1 cellular context compared by ENCODE assay signal in genomic region chr16:87379312-87379752, GRCh38.
TF ChIP-seq lines count a peak whose summit lies in the region.

No MANE protein-coding gene starts in this region.

TF ChIP-seq in GM12878, 131 proteins besides CTCF, POLR2A, EP300 and RAD21:
- TF ChIP-seq NR2C1 (IDR thresholded peaks at IDR 0.05) (peak; percentile 60), BHLHE40 (IDR thresholded peaks at IDR 0.05; ENCODE audit: borderline replicate concordance in 1 of 2, low read depth in 2 of 2, low read length in 1 of 2) (peak in 1 of 2 experiments; percentile 58; a peak in 2 of 4 replicates)
TF ChIP-seq in GM12878: peak in this region for 2; not testable (repeated sequence) for 129.
